ENCODE assay signal across 8 cellular contexts in the genomic region with DNA sequence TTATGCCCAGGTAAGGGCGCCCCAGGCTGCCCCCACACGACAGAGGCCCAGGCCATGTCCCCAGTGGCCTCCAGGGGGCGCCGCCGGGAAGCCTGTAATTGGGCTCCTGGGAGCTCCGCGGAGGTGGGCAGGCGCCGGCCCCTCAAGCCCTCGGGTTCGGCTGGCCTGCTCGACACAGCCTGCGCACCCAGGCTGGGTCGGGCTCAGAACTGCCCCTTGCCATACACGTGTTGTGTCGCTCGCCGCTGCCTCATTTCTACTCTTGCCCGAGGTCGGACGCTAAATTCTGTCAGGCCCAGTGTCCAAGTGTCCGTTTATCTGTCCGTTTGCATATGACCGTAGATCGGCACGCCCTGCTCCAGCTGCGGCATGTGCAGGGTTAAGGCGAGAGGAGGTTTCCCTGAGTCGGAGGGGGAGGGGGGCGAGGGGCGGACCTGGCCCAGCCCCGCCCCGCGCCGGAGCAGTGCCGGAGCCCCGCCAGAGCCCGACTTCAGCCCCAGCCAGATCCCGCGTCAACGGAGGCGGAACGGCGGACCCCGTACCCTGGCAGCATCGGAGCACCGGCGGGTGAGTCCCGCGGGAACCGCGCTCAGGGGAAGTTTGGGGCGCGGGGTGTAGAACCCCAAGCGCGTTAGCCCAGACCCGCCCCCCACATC. TPM values are rescaled to one million over a fixed set of nuclear protein-coding genes. Genes with fewer than 3 reads are reported as not detected.
DNase-seq lines count a peak whose midpoint lies in the region; ATAC-seq lines count a peak whose summit lies in the region.

TSS of gene KLHDC8B (plus strand) at position 480 of the 656 bp plus-strand sequence. CDS start 1,172 bp downstream, outside the sequence.

- H3K4me1 ChIP-seq in mesodermal cell (ENCODE audit: control insufficient read depth, insufficient read depth, low read length, poor library complexity, severe bottlenecking) = peaks cover 21% of the 10 kb centered on the region

- no peaks in the 10 kb centered on the region for H3K9me3 ChIP-seq in mesodermal cell (ENCODE audit: control insufficient read depth, low read length)

- peaks cover 24% of the 10 kb centered on the region for H3K36me3 ChIP-seq in mesodermal cell (ENCODE audit: control insufficient read depth, insufficient read depth, low read length)

- ATAC-seq in HG03103 (IDR thresholded peaks at IDR 0.05; ENCODE audit: low read depth, unreplicated experiment) (peak; percentile 52), GM19324 (IDR thresholded peaks at IDR 0.05; ENCODE audit: low FRiP score, unreplicated experiment) (no peak)

- WGBS in mesodermal cell (ENCODE audit: insufficient coverage in 2 of 2), 2 experiments = 0% methylated on average over 52 to 55 of the region's 57 CpGs

- peak; percentile 33 for DNase-seq in GM04503 (ENCODE audit: low read depth)
- DNase-seq in NOMO-1 (lab: John Stamatoyannopoulos, UW; ENCODE audit: unreplicated experiment in 2 of 2) = peak; percentile 46 to 68
- peak; percentile 83 for DNase-seq in activated CD8-positive, alpha-beta memory T cell treated with anti-CD3 and anti-CD28 coated beads, Interleukin-2, amount 50 U/mL, for 4 hours
- peak; percentile 62 for DNase-seq in stimulated activated CD8-positive, alpha-beta memory T cell treated with anti-CD3 and anti-CD28 coated beads, Interleukin-12 subunit alpha, Interleukin-12 subunit beta, amount 100 ng/mL, for 4 hours (ENCODE audit: low read depth)

- H3K27ac ChIP-seq in mesodermal cell (ENCODE audit: low read depth, low read length, severe bottlenecking) = peak within 1 kb of the TSS; percentile 61

- H3K4me3 ChIP-seq in mesodermal cell (ENCODE audit: extremely low read depth, insufficient read depth, low read length, poor library complexity, severe bottlenecking) = peak within 1 kb of the TSS; percentile 85

- in situ Hi-C loops in endometrial microvascular endothelial cells (cut with HindIII; ENCODE audit: inconsistent ontology term, low pct_unique_long_range_greater_than_20kb, low sequenced_read_pairs) = no loop called here

RNA-seq across cellular contexts. Expression of gene KLHDC8B, which starts in this region (rescaled TPM):
- 24.7 TPM for total RNA-seq in endometrial microvascular endothelial cells (ENCODE audit: inconsistent ontology term)
- polyA plus RNA-seq in mesodermal cell (2013, experiment 1 of 2) = 46.1 TPM
- 40.2 TPM for polyA plus RNA-seq in mesodermal cell (2013, experiment 2 of 2)

Comparison
In these comparisons a context has a peak if more than half of its experiments do, and no peak if none do; other contexts are left out.
1. DNase-seq: peak in every context shown above with its lines; median percentile 83 in activated CD8-positive, alpha-beta memory T cell treated with anti-CD3 and anti-CD28 coated beads, Interleukin-2, amount 50 U/mL, for 4 hours; 62 in stimulated activated CD8-positive, alpha-beta memory T cell treated with anti-CD3 and anti-CD28 coated beads, Interleukin-12 subunit alpha, Interleukin-12 subunit beta, amount 100 ng/mL, for 4 hours; 57 in NOMO-1; 33 in GM04503.